Comparison of ENCODE assay signal across 18 cellular contexts in the genomic region with DNA sequence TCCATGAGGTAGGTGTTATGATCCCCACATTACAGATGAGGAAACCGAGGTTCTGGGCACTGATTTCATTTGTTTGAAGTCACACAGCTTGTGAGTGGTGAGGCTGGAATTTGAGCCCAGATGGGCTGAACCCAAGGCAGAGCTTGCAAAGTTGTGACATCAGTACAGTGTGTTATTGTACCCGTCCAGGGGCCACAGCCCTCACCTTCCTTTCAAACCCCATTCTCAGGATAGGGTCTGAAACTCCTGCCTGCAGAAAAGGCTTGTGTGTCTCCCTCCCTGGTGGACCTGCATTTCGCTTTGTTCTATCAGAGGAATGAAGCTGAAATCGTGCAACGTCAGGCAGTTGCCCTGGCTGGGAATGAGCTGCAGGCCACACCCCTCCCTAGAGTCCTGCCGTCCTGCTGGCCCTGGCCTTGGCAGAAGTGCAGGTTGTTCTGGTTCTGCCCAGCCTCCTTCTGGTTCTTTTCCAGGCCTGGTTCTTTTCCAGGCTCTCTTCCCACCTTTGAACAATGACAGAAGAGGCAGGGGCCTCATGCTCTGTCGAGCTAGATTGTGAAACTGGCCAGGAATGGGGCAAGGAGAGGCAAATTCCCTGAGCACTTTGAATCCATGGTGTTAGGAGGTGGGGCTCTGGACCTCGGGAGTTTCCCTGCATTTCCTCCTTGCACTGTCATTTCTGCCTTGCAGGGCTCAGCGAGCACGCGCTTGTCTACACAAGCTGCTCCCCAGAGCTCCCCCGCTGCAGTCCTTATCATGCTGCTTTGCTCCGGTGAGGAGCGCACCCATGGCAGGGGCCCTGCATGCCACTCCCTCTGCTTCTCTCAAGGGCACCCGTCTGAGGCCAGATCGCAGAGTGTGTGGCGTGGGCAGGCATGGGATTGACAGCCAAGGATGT. TPM values are rescaled to one million over a fixed set of nuclear protein-coding genes. Genes with fewer than 3 reads are reported as not detected.
DNase-seq lines count a peak whose midpoint lies in the region; ATAC-seq and TF ChIP-seq lines count a peak whose summit lies in the region.
"Had no signal": no experiment of that assay in that cellular context is flagged by ENCODE, and none has a peak within 500 bp of the region (broad histone marks: within the 10 kb centered on the region; RNA-seq: fewer than 3 reads in every experiment).

No MANE protein-coding gene starts in this region.

- H3K79me2 ChIP-seq in smooth muscle cell (ENCODE audit: low read depth): no peaks in the 10 kb centered on the region

- no peaks in the 10 kb centered on the region for H3K9me3 ChIP-seq in smooth muscle cell (replicated peaks; ENCODE audit: low read depth)
- H3K9me3 ChIP-seq: tibial nerve had no signal

- H3K4me1 ChIP-seq in smooth muscle cell (ENCODE audit: low read depth): no peaks in the 10 kb centered on the region

- peak overlapping the region; percentile 16 for H3K27ac ChIP-seq in smooth muscle cell (ENCODE audit: low read depth)
- H3K27ac ChIP-seq: HL-60 had no signal

- H3K27me3 ChIP-seq in smooth muscle cell (ENCODE audit: low read depth): no peaks in the 10 kb centered on the region

- no peaks in the 10 kb centered on the region for H3K36me3 ChIP-seq in smooth muscle cell (ENCODE audit: low read depth)
- H3K36me3 ChIP-seq: tibial nerve had no signal

- H3K4me3 Mint-ChIP-seq in activated T-helper 17 cell treated with anti-CD3 and anti-CD28 coated beads, Interleukin-2, amount 50 U/mL, for 72 hours: no peak overlapping the region
- H3K4me3 Mint-ChIP-seq: activated CD4-positive, alpha-beta T cell treated with anti-CD3 and anti-CD28 coated beads, Interleukin-2, amount 10 ng/mL, durations not matched to agents 7 days and 5 days; activated naive CD8-positive, alpha-beta T cell treated with anti-CD3 and anti-CD28 coated beads, Interleukin-2, amount 10 ng/mL, durations not matched to agents 7 days and 5 days had no signal

- H3K4me3 ChIP-seq in choroid plexus epithelial cell (ENCODE audit: low read depth, low read length): no peak overlapping the region
- H3K4me3 ChIP-seq in smooth muscle cell: no peak overlapping the region
- H3K4me3 ChIP-seq: tibial nerve had no signal

- H2AFZ ChIP-seq in smooth muscle cell (ENCODE audit: low read depth): no peak overlapping the region

- no peak overlapping the region for H3K27ac Mint-ChIP-seq in activated T-helper 17 cell treated with anti-CD3 and anti-CD28 coated beads, Interleukin-2, amount 50 U/mL, for 72 hours
- H3K27ac Mint-ChIP-seq: activated CD4-positive, alpha-beta T cell treated with anti-CD3 and anti-CD28 coated beads, Interleukin-2, amount 10 ng/mL, durations not matched to agents 7 days and 5 days; activated naive CD8-positive, alpha-beta T cell treated with anti-CD3 and anti-CD28 coated beads, Interleukin-2, amount 10 ng/mL, durations not matched to agents 7 days and 5 days had no signal

- peak overlapping the region; percentile 11 for H3K4me2 ChIP-seq in smooth muscle cell

- no peaks in the 10 kb centered on the region for H3F3A ChIP-seq in smooth muscle cell (ENCODE audit: low read depth)

- peaks cover 16% of the 10 kb centered on the region for H3K27me3 Mint-ChIP-seq in activated T-helper 17 cell treated with anti-CD3 and anti-CD28 coated beads, Interleukin-2, amount 50 U/mL, for 72 hours

- 60% methylated on average over 17 of the region's 17 CpGs for WGBS in smooth muscle cell (ENCODE audit: low lambda C conversion rate)

- no peaks in the 10 kb centered on the region for H4K20me1 ChIP-seq in smooth muscle cell (ENCODE audit: low read depth)

- no peaks in the 10 kb centered on the region for H3K9me3 Mint-ChIP-seq in activated T-helper 17 cell treated with anti-CD3 and anti-CD28 coated beads, Interleukin-2, amount 50 U/mL, for 72 hours
- H3K9me3 Mint-ChIP-seq: activated CD4-positive, alpha-beta T cell treated with anti-CD3 and anti-CD28 coated beads, Interleukin-2, amount 10 ng/mL, durations not matched to agents 7 days and 5 days; activated naive CD8-positive, alpha-beta T cell treated with anti-CD3 and anti-CD28 coated beads, Interleukin-2, amount 10 ng/mL, durations not matched to agents 7 days and 5 days had no signal

- no peaks in the 10 kb centered on the region for H3K4me1 Mint-ChIP-seq in activated T-helper 17 cell treated with anti-CD3 and anti-CD28 coated beads, Interleukin-2, amount 50 U/mL, for 72 hours
- H3K4me1 Mint-ChIP-seq: activated CD4-positive, alpha-beta T cell treated with anti-CD3 and anti-CD28 coated beads, Interleukin-2, amount 10 ng/mL, durations not matched to agents 7 days and 5 days; activated naive CD8-positive, alpha-beta T cell treated with anti-CD3 and anti-CD28 coated beads, Interleukin-2, amount 10 ng/mL, durations not matched to agents 7 days and 5 days had no signal

- H3K9ac ChIP-seq in smooth muscle cell (ENCODE audit: low read depth): no peak overlapping the region

- no peak for TF ChIP-seq CTCF in choroid plexus epithelial cell (conservative IDR thresholded peaks at IDR 0.05; ENCODE audit: low read depth, low read length)
- no peak for TF ChIP-seq CTCF in smooth muscle cell (IDR thresholded peaks at IDR 0.05; ENCODE audit: borderline replicate concordance, insufficient read depth, poor library complexity, severe bottlenecking)

- H3K36me3 Mint-ChIP-seq in activated T-helper 17 cell treated with anti-CD3 and anti-CD28 coated beads, Interleukin-2, amount 50 U/mL, for 72 hours (ENCODE audit: low read depth): no peaks in the 10 kb centered on the region
- H3K36me3 Mint-ChIP-seq: activated naive CD8-positive, alpha-beta T cell treated with anti-CD3 and anti-CD28 coated beads, Interleukin-2, amount 10 ng/mL, durations not matched to agents 7 days and 5 days had no signal

- ATAC-seq in left colon (peak; percentile 69), GM19351 (IDR thresholded peaks at IDR 0.05; ENCODE audit: unreplicated experiment) (no peak)
- ATAC-seq in activated T-helper 17 cell treated with anti-CD3 and anti-CD28 coated beads, Interleukin-2, amount 50 U/mL, for 72 hours (replicated peaks): no peak

- intact Hi-C loops in left colon (cut with DNase I, micrococcal nuclease): no loop called here

- DNase-seq in HuH-7 (ENCODE audit: low spot score): peak; percentile 48
- peak; percentile 41 for DNase-seq in choroid plexus epithelial cell (ENCODE audit: low read depth)
- DNase-seq in left colon: peak; percentile 66 to 84
- DNase-seq in smooth muscle cell (lab: John Stamatoyannopoulos, UW; ENCODE audit: unreplicated experiment): no peak
- no peak for DNase-seq in SHP77 (lab: John Stamatoyannopoulos, UW)
- DNase-seq in DMS 273 (lab: John Stamatoyannopoulos, UW; ENCODE audit: unreplicated experiment): no peak
- DNase-seq: activated CD4-positive, alpha-beta T cell treated with anti-CD3 and anti-CD28 coated beads, Interleukin-2, amount 10 ng/mL, durations not matched to agents 7 days and 5 days; activated naive CD8-positive, alpha-beta T cell treated with anti-CD3 and anti-CD28 coated beads, Interleukin-2, amount 10 ng/mL, durations not matched to agents 7 days and 5 days; DMS 273 treated with DMSO at 0.1 percent for 48 hours; NCI-H1436 treated with DMSO at 0.1 percent for 48 hours; SHP77 treated with DMSO at 0.1 percent for 48 hours; stimulated activated CD4-positive, alpha-beta T cell treated with anti-CD3 and anti-CD28 coated beads, Interleukin-4, amount 100 ng/mL, for 4 hours had no signal

RNA-seq across cellular contexts. Expression of gene MYOM3, which starts 8.2 kb away (rescaled TPM):
- total RNA-seq in left colon (1 to 10 TPM; 4.1 to 4.2 TPM), smooth muscle cell (0.18 and 0.63 TPM in 2 replicates)
- polyA plus RNA-seq in smooth muscle cell: 0.26 and 0.64 TPM in 2 replicates
- total RNA-seq in activated T-helper 17 cell treated with anti-CD3 and anti-CD28 coated beads, Interleukin-2, amount 50 U/mL, for 72 hours: not detected
- total RNA-seq: activated CD4-positive, alpha-beta T cell treated with anti-CD3 and anti-CD28 coated beads, Interleukin-2, amount 10 ng/mL, durations not matched to agents 7 days and 5 days; activated naive CD8-positive, alpha-beta T cell treated with anti-CD3 and anti-CD28 coated beads, Interleukin-2, amount 10 ng/mL, durations not matched to agents 7 days and 5 days; mononuclear cell had no signal

RNA-seq across cellular contexts. Expression of gene IL22RA1, which starts 22.8 kb away (rescaled TPM):
- total RNA-seq in left colon (10 to 100 TPM; 26.6 to 40.0 TPM), smooth muscle cell (0.31 and 0.40 TPM in 2 replicates)
- polyA plus RNA-seq in smooth muscle cell: 0.64 TPM in 1 of 2 replicates, not detected in the other
- total RNA-seq in activated T-helper 17 cell treated with anti-CD3 and anti-CD28 coated beads, Interleukin-2, amount 50 U/mL, for 72 hours: not detected
- total RNA-seq: activated CD4-positive, alpha-beta T cell treated with anti-CD3 and anti-CD28 coated beads, Interleukin-2, amount 10 ng/mL, durations not matched to agents 7 days and 5 days; endothelial cell of umbilical vein; mononuclear cell; tibial nerve had no signal
- polyA plus RNA-seq: endothelial cell of umbilical vein had no signal

Comparison
In these comparisons a context has a peak if more than half of its experiments do, and no peak if none do; other contexts are left out.
1. DNase-seq: peak in HuH-7 (single experiment), choroid plexus epithelial cell (single experiment) and left colon (2 of 2); none in smooth muscle cell (single experiment), SHP77 (0 of 2) and DMS 273 (single experiment).
2. RNA of gene IL22RA1, which starts 22.8 kb away (total RNA-seq): 26.6 to 40.0 TPM in left colon; 0.31 to 0.40 TPM in smooth muscle cell and not detected in activated T-helper 17 cell treated with anti-CD3 and anti-CD28 coated beads, Interleukin-2, amount 50 U/mL, for 72 hours; every median in the first group is over 10 times any median in the second.